1 cellular context compared by ENCODE assay signal in genomic region chr2:10285191-10285577, GRCh38.
TF ChIP-seq lines count a peak whose summit lies in the region.

No MANE protein-coding gene starts in this region.

TF ChIP-seq in WTC11, 78 proteins besides CTCF, POLR2A, EP300 and RAD21 (continued from another document):
- TF ChIP-seq IRF1 (CRISPR knock-in tag; IDR thresholded peaks at IDR 0.05) (no peak), ELF4 (CRISPR knock-in tag; IDR thresholded peaks at IDR 0.05; ENCODE audit: low read depth) (no peak)
